ENCODE assay signal across 23 cellular contexts in genomic region chr16:65323655-65324237, GRCh38.
"Had no signal": no experiment of that assay in that cellular context is flagged by ENCODE, and none has a peak within 500 bp of the region (broad histone marks: within the 10 kb centered on the region; RNA-seq: fewer than 3 reads in every experiment).

No MANE protein-coding gene starts in this region.

- H3K9me3 Mint-ChIP-seq: activated naive CD4-positive, alpha-beta T cell treated with anti-CD3 and anti-CD28 coated beads, Interleukin-2, amount 10 ng/mL, durations not matched to agents 7 days and 5 days; brain; memory B cell; natural killer cell treated with Interleukin-12 subunit alpha and Interleukin-12 subunit beta and Interleukin-15 and Interleukin-18, amount 100 ng/mL, for 72 hours had no signal

- H3K9me3 ChIP-seq: heart right ventricle, sigmoid colon, testis, vagina had no signal

- H3K27ac Mint-ChIP-seq: activated naive CD4-positive, alpha-beta T cell treated with anti-CD3 and anti-CD28 coated beads, Interleukin-2, amount 10 ng/mL, durations not matched to agents 7 days and 5 days; activated T-cell treated with anti-CD3 and anti-CD28 coated beads, Interleukin-2, amount 50 U/mL, for 72 hours; brain; memory B cell; natural killer cell treated with Interleukin-12 subunit alpha and Interleukin-12 subunit beta and Interleukin-15 and Interleukin-18, amount 100 ng/mL, for 72 hours; progenitor cell of endocrine pancreas; stimulated activated memory B cell treated with anti-CD40 and anti-IgM and Interleukin-4, amounts not matched to agents 10 μg/mL and 1 μg/mL and 100 μg/mL, for 72 hours had no signal

- H3K4me1 ChIP-seq: heart right ventricle, sigmoid colon, testis, vagina had no signal

- ATAC-seq: heart right ventricle; left cardiac atrium; natural killer cell treated with Interleukin-12 subunit alpha and Interleukin-12 subunit beta and Interleukin-15 and Interleukin-18, amount 100 ng/mL, for 72 hours; stimulated activated memory B cell treated with anti-CD40 and anti-IgM and Interleukin-4, amounts not matched to agents 10 μg/mL and 1 μg/mL and 100 μg/mL, for 72 hours had no signal

- H3K36me3 Mint-ChIP-seq: activated naive CD4-positive, alpha-beta T cell treated with anti-CD3 and anti-CD28 coated beads, Interleukin-2, amount 10 ng/mL, durations not matched to agents 7 days and 5 days; brain; memory B cell; natural killer cell treated with Interleukin-12 subunit alpha and Interleukin-12 subunit beta and Interleukin-15 and Interleukin-18, amount 100 ng/mL, for 72 hours; stimulated activated memory B cell treated with anti-CD40 and anti-IgM and Interleukin-4, amounts not matched to agents 10 μg/mL and 1 μg/mL and 100 μg/mL, for 72 hours had no signal

- H3K27me3 ChIP-seq: heart right ventricle, sigmoid colon, testis, vagina had no signal

- H3K27ac ChIP-seq: heart right ventricle, sigmoid colon, testis, vagina had no signal

- H3K4me3 ChIP-seq: heart right ventricle, sigmoid colon, smooth muscle cell, testis, vagina had no signal

- DNase-seq: activated CD4-positive, alpha-beta T cell treated with anti-CD3 and anti-CD28 coated beads, Interleukin-2, amount 50 U/mL, for 48 hours; activated effector memory CD4-positive, alpha-beta T cell treated with anti-CD3 and anti-CD28 coated beads, Interleukin-2, amount 50 U/mL, for 16 hours; activated naive CD4-positive, alpha-beta T cell treated with anti-CD3 and anti-CD28 coated beads, Interleukin-2, amount 10 ng/mL, durations not matched to agents 7 days and 5 days; activated T-cell treated with anti-CD3 and anti-CD28 coated beads, Interleukin-2, amount 50 U/mL, for 72 hours; aorta; effector CD4-positive, alpha-beta T cell; erythroblast; foreskin fibroblast; heart right ventricle; islet precursor cell; left cardiac atrium; retina; sigmoid colon; stimulated activated CD4-positive, alpha-beta T cell treated with anti-CD3 and anti-CD28 coated beads, Interleukin-15, amount 100 ng/mL, for 24 hours; testis; trophoblast cell had no signal

- H3K4me1 Mint-ChIP-seq: activated naive CD4-positive, alpha-beta T cell treated with anti-CD3 and anti-CD28 coated beads, Interleukin-2, amount 10 ng/mL, durations not matched to agents 7 days and 5 days; memory B cell; stimulated activated memory B cell treated with anti-CD40 and anti-IgM and Interleukin-4, amounts not matched to agents 10 μg/mL and 1 μg/mL and 100 μg/mL, for 72 hours had no signal

- H3K4me2 ChIP-seq: smooth muscle cell had no signal

- H3K36me3 ChIP-seq: heart right ventricle, sigmoid colon, vagina had no signal

- H3K4me3 Mint-ChIP-seq: activated naive CD4-positive, alpha-beta T cell treated with anti-CD3 and anti-CD28 coated beads, Interleukin-2, amount 10 ng/mL, durations not matched to agents 7 days and 5 days; activated T-cell treated with anti-CD3 and anti-CD28 coated beads, Interleukin-2, amount 50 U/mL, for 72 hours; brain; memory B cell; natural killer cell treated with Interleukin-12 subunit alpha and Interleukin-12 subunit beta and Interleukin-15 and Interleukin-18, amount 100 ng/mL, for 72 hours; stimulated activated memory B cell treated with anti-CD40 and anti-IgM and Interleukin-4, amounts not matched to agents 10 μg/mL and 1 μg/mL and 100 μg/mL, for 72 hours had no signal

- H3K27me3 Mint-ChIP-seq: activated naive CD4-positive, alpha-beta T cell treated with anti-CD3 and anti-CD28 coated beads, Interleukin-2, amount 10 ng/mL, durations not matched to agents 7 days and 5 days; brain; memory B cell; natural killer cell treated with Interleukin-12 subunit alpha and Interleukin-12 subunit beta and Interleukin-15 and Interleukin-18, amount 100 ng/mL, for 72 hours; progenitor cell of endocrine pancreas; stimulated activated memory B cell treated with anti-CD40 and anti-IgM and Interleukin-4, amounts not matched to agents 10 μg/mL and 1 μg/mL and 100 μg/mL, for 72 hours had no signal
